In genomic region chr7:14394786-14395185, GRCh38 we compare ENCODE assay signal across 22 cellular contexts.
A peak's percentile ranks its signal among the peaks of the same experiment; 100 is the strongest.
DNase-seq lines count a peak whose midpoint lies in the region; ATAC-seq, FAIRE-seq and TF ChIP-seq lines count a peak whose summit lies in the region.
"Had no signal": no experiment of that assay in that cellular context is flagged by ENCODE, and none has a peak within 500 bp of the region (broad histone marks: within the 10 kb centered on the region; RNA-seq: fewer than 3 reads in every experiment).

No MANE protein-coding gene starts in this region.

- no peak overlapping the region for H3K27ac Mint-ChIP-seq in chondrocyte (ENCODE audit: unreplicated experiment)
- H3K27ac Mint-ChIP-seq: B cell; CD4-positive, alpha-beta T cell; CD8-positive, alpha-beta T cell had no signal

- H3K27ac ChIP-seq in ACC112 (ENCODE audit: low read depth, low read length) (no peak overlapping the region), right lobe of liver (no peak overlapping the region)
- H3K27ac ChIP-seq: BLaER1 treated with 17β-estradiol and CSF1 and Interleukin-3, amounts not matched to agents 10 nM and 100 nM; C4-2B had no signal

- no peaks in the 10 kb centered on the region for H3K36me3 Mint-ChIP-seq in chondrocyte (ENCODE audit: low read depth)
- H3K36me3 Mint-ChIP-seq: CD8-positive, alpha-beta T cell had no signal

- no peak overlapping the region for H3K4me3 ChIP-seq in ACC112 (ENCODE audit: low read depth, low read length)
- H3K4me3 ChIP-seq in right lobe of liver = no peak overlapping the region
- H3K4me3 ChIP-seq: BLaER1 treated with 17β-estradiol and CSF1 and Interleukin-3, amounts not matched to agents 10 nM and 100 nM had no signal

- DNase-seq in H54 (ENCODE audit: insufficient read length, low spot score) = no peak
- DNase-seq in HuH-7 (ENCODE audit: low spot score) = peak; percentile 5
- DNase-seq in right lobe of liver = no peak
- DNase-seq in chondrocyte (ENCODE audit: low spot score) = no peak
- no peak for DNase-seq in GM13976 (ENCODE audit: low spot score)
- DNase-seq in NK-92 (lab: John Stamatoyannopoulos, UW; ENCODE audit: unreplicated experiment) = no peak
- no peak for DNase-seq in activated CD4-positive, alpha-beta T cell treated with anti-CD3 and anti-CD28 coated beads, Interleukin-2, amount 50 U/mL, for 48 hours
- DNase-seq: 8988T; AML-193; Caco-2; Calu3; CD4-positive, alpha-beta T cell; CD8-positive, alpha-beta T cell; DMS79 treated with DMSO at 0.1 percent for 48 hours; GF-D8 had no signal

- no peaks in the 10 kb centered on the region for H3K4me1 Mint-ChIP-seq in chondrocyte (ENCODE audit: low read depth)
- H3K4me1 Mint-ChIP-seq: B cell had no signal

- H3K9me3 Mint-ChIP-seq in chondrocyte (ENCODE audit: low read depth) = no peaks in the 10 kb centered on the region
- H3K9me3 Mint-ChIP-seq: CD8-positive, alpha-beta T cell had no signal

- no peak for TF ChIP-seq CTCF in right lobe of liver (IDR thresholded peaks at IDR 0.05)
- no peak for TF ChIP-seq CTCF in chondrocyte (IDR thresholded peaks at IDR 0.05)
- no peak for TF ChIP-seq CTCF in GM13976 (IDR thresholded peaks at IDR 0.05; ENCODE audit: borderline replicate concordance, control extremely low read depth, extremely low read depth, insufficient read depth, missing control alignments)

- no peaks in the 10 kb centered on the region for H3K36me3 ChIP-seq in ACC112 (ENCODE audit: insufficient read depth, low read length)
- H3K36me3 ChIP-seq in right lobe of liver = no peaks in the 10 kb centered on the region
- H3K36me3 ChIP-seq: BLaER1 treated with 17β-estradiol and CSF1 and Interleukin-3, amounts not matched to agents 10 nM and 100 nM had no signal

- TF ChIP-seq POLR2A in H54 (IDR thresholded peaks at IDR 0.05; ENCODE audit: low read depth, low read length) (no peak), right lobe of liver (IDR thresholded peaks at IDR 0.05) (no peak)

- peak; percentile 45 to 87 (median 74) for ATAC-seq in right lobe of liver
- ATAC-seq: CD8-positive, alpha-beta T cell had no signal

- H3K27me3 Mint-ChIP-seq in chondrocyte (ENCODE audit: low read depth) = no peaks in the 10 kb centered on the region
- H3K27me3 Mint-ChIP-seq: B cell; CD4-positive, alpha-beta T cell had no signal

- intact Hi-C loops in right lobe of liver (cut with DNase I) = no loop called here

- FAIRE-seq in H54 (lab: Jason Lieb, UNC) = peak; percentile 86
- FAIRE-seq: D721Med, GM12891, GM18507 had no signal

- peak overlapping the region; percentile 11 for H2AFZ ChIP-seq in ACC112 (ENCODE audit: low read length, unreplicated experiment)

- H3K4me3 Mint-ChIP-seq in chondrocyte (ENCODE audit: unreplicated experiment) = no peak overlapping the region
- H3K4me3 Mint-ChIP-seq: B cell; CD4-positive, alpha-beta T cell; CD8-positive, alpha-beta T cell had no signal

- no peaks in the 10 kb centered on the region for H3K79me2 ChIP-seq in ACC112 (ENCODE audit: control insufficient read depth, insufficient read depth, low read length, unreplicated experiment)

- 8% methylated on average over 2 of the region's 2 CpGs for WGBS in right lobe of liver (ENCODE audit: insufficient coverage, low coverage, low lambda C conversion rate, missing lambda C conversion rate)

- in situ Hi-C loops in GM13976 (cut with MboI; ENCODE audit: low sequenced_read_pairs, unreplicated experiment) = no loop called here

- no peaks in the 10 kb centered on the region for H3K27me3 ChIP-seq in ACC112 (ENCODE audit: insufficient read depth, low read length)
- H3K27me3 ChIP-seq in right lobe of liver = no peaks in the 10 kb centered on the region
- H3K27me3 ChIP-seq: BLaER1 treated with 17β-estradiol and CSF1 and Interleukin-3, amounts not matched to agents 10 nM and 100 nM had no signal

- no peaks in the 10 kb centered on the region for H3K9me3 ChIP-seq in right lobe of liver
- H3K9me3 ChIP-seq: BLaER1 treated with 17β-estradiol and CSF1 and Interleukin-3, amounts not matched to agents 10 nM and 100 nM; Caco-2 had no signal

- H3K4me1 ChIP-seq in ACC112 (ENCODE audit: control insufficient read depth, insufficient read depth, low read length, unreplicated experiment) (no peaks in the 10 kb centered on the region), right lobe of liver (peaks cover 0 to 2% (median 0%) of the 10 kb centered on the region in 4 donors)
- H3K4me1 ChIP-seq: BLaER1 treated with 17β-estradiol and CSF1 and Interleukin-3, amounts not matched to agents 10 nM and 100 nM; Caco-2 had no signal
